In the genomic region with DNA sequence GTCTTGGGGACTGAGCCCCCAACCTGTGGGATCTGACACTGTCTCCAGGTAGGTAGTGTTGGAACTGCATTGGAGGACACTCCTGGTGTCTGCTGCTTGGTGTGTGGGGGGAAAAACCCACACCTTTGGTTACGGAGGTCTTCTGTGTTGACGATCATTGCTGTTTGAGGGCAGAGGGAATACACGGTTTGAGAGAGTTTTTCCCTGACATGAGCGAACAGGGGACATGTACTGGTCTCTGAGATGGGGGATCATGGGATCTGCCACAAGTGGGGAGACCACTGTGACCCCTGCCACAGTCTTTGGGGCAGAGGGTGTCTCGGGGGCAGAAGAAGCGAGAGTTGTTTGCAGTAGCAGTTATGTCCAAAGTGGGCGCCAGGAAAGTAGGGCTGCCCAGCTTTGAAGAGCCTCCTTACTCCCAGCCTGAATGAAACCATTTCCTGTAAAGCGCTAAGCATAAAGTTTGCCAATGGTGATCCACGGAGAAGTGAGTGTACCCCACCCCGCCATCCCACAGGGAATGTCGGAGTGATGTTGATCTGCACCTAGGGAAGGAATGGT, we compare ENCODE assay signal across 22 cellular contexts. TPM values are rescaled to one million over a fixed set of nuclear protein-coding genes. Genes with fewer than 3 reads are reported as not detected.
A peak's percentile ranks its signal among the peaks of the same experiment; 100 is the strongest.
DNase-seq lines count a peak whose midpoint lies in the region; ATAC-seq and TF ChIP-seq lines count a peak whose summit lies in the region.
"Had no signal": no experiment of that assay in that cellular context is flagged by ENCODE, and none has a peak within 500 bp of the region (broad histone marks: within the 10 kb centered on the region; RNA-seq: fewer than 3 reads in every experiment).

No MANE protein-coding gene starts in this region.

- TF ChIP-seq RAD21 in IMR-90 (IDR thresholded peaks at IDR 0.05; ENCODE audit: low read length): no peak

- H2BK15ac ChIP-seq in IMR-90 (ENCODE audit: low read depth, low read length): no peak overlapping the region

- no peak overlapping the region for H3K4me3 ChIP-seq in IMR-90 (ENCODE audit: insufficient read depth, low read depth, low read length)
- H3K4me3 ChIP-seq in endodermal cell (ENCODE audit: low read length): no peak overlapping the region
- H3K4me3 ChIP-seq: A549, BLaER1, GM12878, GM23248, HAP-1, K562 had no signal

- BruUV-seq in IMR-90 (replicated peaks; lab: Mats Ljungman, UMichigan): no TSS peak

- no peak overlapping the region for H3K56ac ChIP-seq in IMR-90 (ENCODE audit: extremely low read depth, insufficient read depth, low read length)

- H3K9me3 ChIP-seq in IMR-90 (ENCODE audit: control insufficient read depth, insufficient read depth, low read length) (no peaks in the 10 kb centered on the region), endodermal cell (ENCODE audit: control insufficient read depth, low read length) (no peaks in the 10 kb centered on the region)
- H3K9me3 ChIP-seq: A549, BLaER1, HAP-1 had no signal

- H3K9ac ChIP-seq in IMR-90 (ENCODE audit: low read depth, low read length) (no peak overlapping the region), endodermal cell (ENCODE audit: extremely low read depth, low read length, poor library complexity, severe bottlenecking) (no peak overlapping the region)
- H3K9ac ChIP-seq: BLaER1, GM23248 had no signal

- no peaks in the 10 kb centered on the region for H3K9me3 Mint-ChIP-seq in endodermal cell
- no peaks in the 10 kb centered on the region for H3K9me3 Mint-ChIP-seq in osteocyte (ENCODE audit: unreplicated experiment)
- H3K9me3 Mint-ChIP-seq: CD4-positive, alpha-beta memory T cell had no signal

- H3K4me3 Mint-ChIP-seq in endodermal cell (no peak overlapping the region), osteocyte (ENCODE audit: unreplicated experiment) (no peak overlapping the region)
- H3K4me3 Mint-ChIP-seq: CD14-positive monocyte; CD4-positive, alpha-beta memory T cell had no signal

- no peak overlapping the region for H3K14ac ChIP-seq in IMR-90 (replicated peaks; ENCODE audit: low read depth, low read length)

- H3K27ac Mint-ChIP-seq in endodermal cell: no peak overlapping the region
- H3K27ac Mint-ChIP-seq in osteocyte (ENCODE audit: unreplicated experiment): no peak overlapping the region
- H3K27ac Mint-ChIP-seq: CD4-positive, alpha-beta memory T cell had no signal

- H2BK120ac ChIP-seq in IMR-90 (ENCODE audit: low read depth, low read length): no peak overlapping the region

- H2AK5ac ChIP-seq in IMR-90 (ENCODE audit: low read depth, low read length): no peak overlapping the region

- H2AFZ ChIP-seq in IMR-90 (replicated peaks; ENCODE audit: low read length, poor library complexity): peak overlapping the region; percentile 33
- H2AFZ ChIP-seq: GM23248 had no signal

- no peak overlapping the region for H3K4me2 ChIP-seq in IMR-90 (ENCODE audit: low read depth, low read length)
- H3K4me2 ChIP-seq: A549 had no signal

- H3K4me1 Mint-ChIP-seq in endodermal cell (no peaks in the 10 kb centered on the region), osteocyte (ENCODE audit: unreplicated experiment) (no peaks in the 10 kb centered on the region)
- H3K4me1 Mint-ChIP-seq: CD4-positive, alpha-beta memory T cell had no signal

- TF ChIP-seq CTCF in IMR-90 (conservative IDR thresholded peaks at IDR 0.05; ENCODE audit: low read depth, low read length) (no peak), endodermal cell (conservative IDR thresholded peaks at IDR 0.05) (no peak), osteocyte (IDR thresholded peaks at IDR 0.05) (no peak)

- no peak for ATAC-seq in IMR-90 (ENCODE audit: low read depth)
- no peak for ATAC-seq in HG02973 (IDR thresholded peaks at IDR 0.05; ENCODE audit: unreplicated experiment)
- no peak for ATAC-seq in GM19023 (IDR thresholded peaks at IDR 0.05; ENCODE audit: unreplicated experiment)
- ATAC-seq: GM12878, K562 had no signal

- H4K8ac ChIP-seq in IMR-90 (ENCODE audit: low read depth in 2 of 2, low read length in 2 of 2): no peak overlapping the region

- H3K4me1 ChIP-seq in IMR-90 (ENCODE audit: control insufficient read depth, insufficient read depth, low read length) (no peaks in the 10 kb centered on the region), endodermal cell (ENCODE audit: control insufficient read depth, insufficient read depth, low read length) (no peaks in the 10 kb centered on the region)
- H3K4me1 ChIP-seq: A549, BLaER1, HAP-1 had no signal

- H3K18ac ChIP-seq in IMR-90 (ENCODE audit: low read depth, low read length): no peak overlapping the region

- no peak overlapping the region for H4K91ac ChIP-seq in IMR-90 (ENCODE audit: insufficient read depth, low read depth, low read length)

- no peak overlapping the region for H3K23ac ChIP-seq in IMR-90 (ENCODE audit: low read depth, low read length)

- H3K79me1 ChIP-seq in IMR-90 (ENCODE audit: low read depth in 1 of 2, low read length in 2 of 2): no peaks in the 10 kb centered on the region

- H3K36me3 Mint-ChIP-seq in endodermal cell (ENCODE audit: low read depth) (no peaks in the 10 kb centered on the region), osteocyte (ENCODE audit: unreplicated experiment) (no peaks in the 10 kb centered on the region)
- H3K36me3 Mint-ChIP-seq: CD14-positive monocyte; CD4-positive, alpha-beta memory T cell had no signal

- 67% methylated on average over 5 of the region's 11 CpGs; no CpG with 5 or more reads in 1 of the 2 experiments for WGBS in IMR-90 (ENCODE audit: extremely low coverage in 2 of 2, insufficient read length in 1 of 2), 2 experiments
- WGBS in endodermal cell (ENCODE audit: insufficient coverage in 1 of 2, insufficient read length in 1 of 2), 2 experiments: 91 to 97% methylated on average over 5 to 11 of the region's 11 CpGs

- no peak for TF ChIP-seq POLR2A in IMR-90 (IDR thresholded peaks at IDR 0.05; ENCODE audit: low read depth, low read length)

- H3K27me3 ChIP-seq in IMR-90 (ENCODE audit: control insufficient read depth, insufficient read depth, low read length) (peaks cover 7% of the 10 kb centered on the region), endodermal cell (ENCODE audit: control insufficient read depth, insufficient read depth, low read length, poor library complexity, severe bottlenecking) (no peaks in the 10 kb centered on the region)
- H3K27me3 ChIP-seq: BLaER1 had no signal

- H3K4ac ChIP-seq in IMR-90 (ENCODE audit: low read depth, low read length): no peak overlapping the region

- H3K36me3 ChIP-seq in IMR-90 (ENCODE audit: control insufficient read depth, insufficient read depth, low read length) (no peaks in the 10 kb centered on the region), endodermal cell (ENCODE audit: control insufficient read depth, insufficient read depth, low read length) (no peaks in the 10 kb centered on the region)
- H3K36me3 ChIP-seq: BLaER1, HAP-1 had no signal

- H2BK5ac ChIP-seq in IMR-90 (ENCODE audit: low read depth, low read length, poor library complexity, severe bottlenecking): no peak overlapping the region

- H3K9me1 ChIP-seq in IMR-90 (ENCODE audit: insufficient read depth, low read length): no peaks in the 10 kb centered on the region

- DNase-seq in IMR-90 (no peak), endodermal cell (peak; percentile 9), osteocyte (ENCODE audit: extremely low spot score, unreplicated experiment) (peak; percentile 66), ACHN (no peak)
- DNase-seq: CD4-positive, alpha-beta memory T cell; DMS153; DMS79; GDM1; GM23248 had no signal

- intact Hi-C loops in IMR-90 (cut with micrococcal nuclease): no loop called here

- H4K20me1 ChIP-seq in IMR-90 (ENCODE audit: insufficient read depth, low read length): no peaks in the 10 kb centered on the region
- H4K20me1 ChIP-seq: BLaER1 had no signal

- dilution Hi-C loops in IMR-90 (cut with HindIII; ENCODE audit: low sequenced_read_pairs, unreplicated experiment): no loop called here

- in situ Hi-C loops in IMR-90 (cut with MboI; ENCODE audit: low sequenced_read_pairs) (no loop called here), ACHN (cut with HindIII; ENCODE audit: low pct_ligation_motif_present, low pct_unique_long_range_greater_than_20kb, low sequenced_read_pairs) (no loop called here)

- CTCF ChIA-PET in IMR-90 (lab: Yijun Ruan, JAX): no interaction called here

- no peak overlapping the region for H2BK20ac ChIP-seq in IMR-90 (ENCODE audit: low read depth, low read length)

- no peak overlapping the region for H3K27ac ChIP-seq in IMR-90 (ENCODE audit: insufficient read depth, low read length)
- H3K27ac ChIP-seq in endodermal cell (ENCODE audit: low read depth, low read length): no peak overlapping the region
- H3K27ac ChIP-seq: A549, BLaER1, GM23248, HL-60 had no signal

- peaks cover 10% of the 10 kb centered on the region for H3K27me3 Mint-ChIP-seq in endodermal cell (ENCODE audit: insufficient read depth)
- no peaks in the 10 kb centered on the region for H3K27me3 Mint-ChIP-seq in osteocyte (ENCODE audit: unreplicated experiment)

- POLR2A ChIA-PET in IMR-90 (lab: Charles Lee; ENCODE audit: unreplicated experiment): no interaction called here

- H2AK9ac ChIP-seq in IMR-90 (replicated peaks; ENCODE audit: low read depth, low read length, poor library complexity): no peak overlapping the region

- no peak overlapping the region for H4K5ac ChIP-seq in IMR-90 (ENCODE audit: low read depth, low read length)

TF ChIP-seq in IMR-90, 13 proteins besides CTCF, POLR2A, EP300 and RAD21 (continues in another document):
- no peak for TF ChIP-seq SMC3 (IDR thresholded peaks at IDR 0.05; ENCODE audit: low read depth, low read length)

RNA-seq across cellular contexts. Expression of a gene that starts 5.4 kb away (rescaled TPM):
- total RNA-seq in IMR-90 (2012; rRNA removed) (not detected in 2 replicates), endodermal cell (1 to 10 TPM in 1 of 2 donors, under 1 TPM in 1; 0.29 to 1.4 TPM), osteocyte (not detected in 2 replicates)
- not detected in 2 replicates for polyA plus RNA-seq in IMR-90 (2012; rRNA removed)
- not detected in 2 replicates for polyA plus RNA-seq in IMR-90 (2012; cell fraction: cytosol; rRNA removed)
- polyA plus RNA-seq in IMR-90 (2012; cell fraction: nucleus; rRNA removed; ENCODE audit: low replicate concordance): not detected in 2 replicates
- not detected for polyA plus RNA-seq in endodermal cell (2013, experiment 1 of 2)
- not detected for polyA plus RNA-seq in endodermal cell (2013, experiment 2 of 2)
- total RNA-seq: CD4-positive, alpha-beta memory T cell; GM23248; H4 had no signal
- polyA plus RNA-seq: AG04450; CD14-positive monocyte; CD4-positive, alpha-beta memory T cell; GM23248; K562 had no signal

RNA-seq across cellular contexts. Expression of a gene that starts 12.2 kb away (rescaled TPM):
- total RNA-seq in IMR-90 (2012; rRNA removed) (not detected in 2 replicates), endodermal cell (not detected), osteocyte (not detected in 2 replicates)
- polyA plus RNA-seq in IMR-90 (2012; rRNA removed): not detected in 2 replicates
- not detected in 2 replicates for polyA plus RNA-seq in IMR-90 (2012; cell fraction: cytosol; rRNA removed)
- polyA plus RNA-seq in IMR-90 (2012; cell fraction: nucleus; rRNA removed; ENCODE audit: low replicate concordance): not detected in 2 replicates
- not detected for polyA plus RNA-seq in endodermal cell (2013, experiment 1 of 2)
- not detected for polyA plus RNA-seq in endodermal cell (2013, experiment 2 of 2)
- total RNA-seq: CD4-positive, alpha-beta memory T cell; GM23248; H4 had no signal
- polyA plus RNA-seq: AG04450; CD14-positive monocyte; CD4-positive, alpha-beta memory T cell; GM23248; K562 had no signal

RNA-seq across cellular contexts. Expression of a gene that starts 17.3 kb away (rescaled TPM):
- total RNA-seq in IMR-90 (2012; rRNA removed): not detected in 2 replicates
- polyA plus RNA-seq in IMR-90 (2012; rRNA removed): not detected in 2 replicates
- not detected in 2 replicates for polyA plus RNA-seq in IMR-90 (2012; cell fraction: cytosol; rRNA removed)
- polyA plus RNA-seq in IMR-90 (2012; cell fraction: nucleus; rRNA removed; ENCODE audit: low replicate concordance): not detected in 2 replicates
- not detected for total RNA-seq in endodermal cell
- not detected for polyA plus RNA-seq in endodermal cell (2013, experiment 1 of 2)
- not detected for polyA plus RNA-seq in endodermal cell (2013, experiment 2 of 2)
- not detected in 2 replicates for total RNA-seq in osteocyte
- total RNA-seq: CD4-positive, alpha-beta memory T cell; Daoy; GM12878; GM23248; H4; HT1080; K562 had no signal
- polyA plus RNA-seq: A549; AG04450; CD14-positive monocyte; CD4-positive, alpha-beta memory T cell; GM12878; GM23248; K562 had no signal

Comparison
In these comparisons a context has a peak if more than half of its experiments do, and no peak if none do; other contexts are left out.
1. DNase-seq: peak in endodermal cell (single experiment) and osteocyte (single experiment); none in IMR-90 (single experiment) and ACHN (single experiment).